Comparison of ENCODE assay signal across 1 cellular context in genomic region chr16:68469728-68470460, GRCh38.
A peak's percentile ranks its signal among the peaks of the same experiment; 100 is the strongest.
TF ChIP-seq lines count a peak whose summit lies in the region.

No MANE protein-coding gene starts in this region.

TF ChIP-seq in GM12878, 131 proteins besides CTCF, POLR2A, EP300 and RAD21 (continued from another document):
- peak; percentile 56 for TF ChIP-seq RBBP5 (conservative IDR thresholded peaks at IDR 0.05)
- no peak for TF ChIP-seq HCFC1 (IDR thresholded peaks at IDR 0.05; ENCODE audit: low read length)
- TF ChIP-seq MEF2A (IDR thresholded peaks at IDR 0.05; ENCODE audit: insufficient read depth, low read depth, low read length): peak; percentile 87; the same call in 1 of the 2 replicates
- peak; percentile 21 for TF ChIP-seq CUX1 (IDR thresholded peaks at IDR 0.05; ENCODE audit: insufficient replicate concordance, low read depth, low read length)
